In the genomic region with DNA sequence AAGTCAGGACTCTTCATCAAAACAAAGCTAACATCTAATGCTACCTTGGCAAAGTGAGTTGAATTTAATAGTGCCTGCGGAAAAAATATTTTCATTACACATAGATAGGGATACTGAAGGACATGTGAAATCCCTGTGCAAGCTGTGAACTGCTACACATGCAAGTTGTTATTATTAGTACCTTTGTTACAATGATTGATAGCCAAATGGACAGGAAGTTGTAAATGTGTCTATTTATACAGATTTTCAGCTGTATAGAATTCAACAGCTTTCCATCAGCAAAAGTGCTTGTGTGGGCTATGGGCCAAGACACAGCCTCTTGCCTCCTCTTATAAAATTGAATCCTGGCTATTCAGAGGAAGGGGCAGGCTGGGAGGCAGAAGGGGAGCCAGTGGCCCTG, we compare ENCODE assay signal across 16 cellular contexts. TPM values are rescaled to one million over a fixed set of nuclear protein-coding genes. Genes with fewer than 3 reads are reported as not detected.
DNase-seq lines count a peak whose midpoint lies in the region; ATAC-seq and TF ChIP-seq lines count a peak whose summit lies in the region.
"Had no signal": no experiment of that assay in that cellular context is flagged by ENCODE, and none has a peak within 500 bp of the region (broad histone marks: within the 10 kb centered on the region; RNA-seq: fewer than 3 reads in every experiment).

No MANE protein-coding gene starts in this region.

- peak overlapping the region; percentile 9 for H2BK120ac ChIP-seq in trophoblast cell (ENCODE audit: insufficient read depth, low read length, poor library complexity)

- peak overlapping the region; percentile 56 for H4K91ac ChIP-seq in trophoblast cell (ENCODE audit: low read depth, low read length)

- no peaks in the 10 kb centered on the region for H3K27me3 Mint-ChIP-seq in endodermal cell (ENCODE audit: insufficient read depth)

- H3K4me1 Mint-ChIP-seq in endodermal cell, result peaks cover 44% of the 10 kb centered on the region

- peaks cover 70% of the 10 kb centered on the region for H3K36me3 Mint-ChIP-seq in endodermal cell (ENCODE audit: low read depth)
- H3K36me3 Mint-ChIP-seq: CD8-positive, alpha-beta T cell had no signal

- H3K4ac ChIP-seq in trophoblast cell (ENCODE audit: low read depth, low read length), result no peak overlapping the region

- no peak overlapping the region for H3K23ac ChIP-seq in trophoblast cell (ENCODE audit: low read length)

- no peaks in the 10 kb centered on the region for H3K27me3 ChIP-seq in endodermal cell (ENCODE audit: control insufficient read depth, insufficient read depth, low read length, poor library complexity, severe bottlenecking)
- no peaks in the 10 kb centered on the region for H3K27me3 ChIP-seq in trophoblast cell (ENCODE audit: insufficient read depth, low read length)
- no peaks in the 10 kb centered on the region for H3K27me3 ChIP-seq in suprapubic skin
- H3K27me3 ChIP-seq: body of pancreas had no signal

- peaks cover 24% of the 10 kb centered on the region for H3K79me2 ChIP-seq in trophoblast cell (ENCODE audit: control insufficient read depth, insufficient read depth, low read length, poor library complexity)

- H2BK5ac ChIP-seq in trophoblast cell (ENCODE audit: low read depth, low read length, poor library complexity), result no peak overlapping the region

- 86 to 100% methylated on average over 1 of the region's 1 CpG for whole genome bisulfite sequencing in endodermal cell (ENCODE audit: insufficient coverage in 1 of 2, insufficient read length in 1 of 2), 2 experiments
- no CpG with 5 or more reads among the region's 1 CpG for WGBS in trophoblast cell (ENCODE audit: extremely low coverage, insufficient coverage, insufficient read length)
- WGBS in suprapubic skin, result 100% methylated on average over 1 of the region's 1 CpG

- H3K9me3 ChIP-seq in endodermal cell (ENCODE audit: control insufficient read depth, low read length), result no peaks in the 10 kb centered on the region
- no peaks in the 10 kb centered on the region for H3K9me3 ChIP-seq in trophoblast cell (ENCODE audit: insufficient read depth, low read depth, low read length)
- no peaks in the 10 kb centered on the region for H3K9me3 ChIP-seq in suprapubic skin
- H3K9me3 ChIP-seq: body of pancreas, lower lobe of right lung had no signal

- H3K4me2 ChIP-seq in trophoblast cell (ENCODE audit: low read length), result no peak overlapping the region

- H3K36me3 ChIP-seq in endodermal cell (ENCODE audit: control insufficient read depth, insufficient read depth, low read length) (peaks cover 79% of the 10 kb centered on the region), trophoblast cell (ENCODE audit: control insufficient read depth in 1 of 2, insufficient read depth in 2 of 2, low read length in 2 of 2) (peaks cover 30 to 36% of the 10 kb centered on the region in 2 experiments), suprapubic skin (peaks cover 5% of the 10 kb centered on the region)

- H3K18ac ChIP-seq in trophoblast cell (ENCODE audit: low read length), result peak overlapping the region; percentile 43

- TF ChIP-seq CTCF in endodermal cell (conservative IDR thresholded peaks at IDR 0.05) (no peak), suprapubic skin (IDR thresholded peaks at IDR 0.05) (no peak)

- H3K14ac ChIP-seq in trophoblast cell (ENCODE audit: low read length), result peak overlapping the region; percentile 16

- no peak overlapping the region for H4K12ac ChIP-seq in trophoblast cell (ENCODE audit: low read depth, low read length)

- H3K79me1 ChIP-seq in trophoblast cell (ENCODE audit: low read length), result peaks cover 71% of the 10 kb centered on the region

- no peak overlapping the region for H3K4me3 Mint-ChIP-seq in endodermal cell
- H3K4me3 Mint-ChIP-seq: activated T-cell treated with anti-CD3 and anti-CD28 coated beads, Interleukin-2, amount 50 U/mL, for 24 hours; CD8-positive, alpha-beta T cell had no signal

- H2AK5ac ChIP-seq in trophoblast cell (ENCODE audit: low read length), result peak overlapping the region; percentile 8

- peaks cover 14% of the 10 kb centered on the region for H3K4me1 ChIP-seq in endodermal cell (ENCODE audit: control insufficient read depth, insufficient read depth, low read length)
- H3K4me1 ChIP-seq in trophoblast cell (ENCODE audit: control insufficient read depth in 1 of 2, insufficient read depth in 2 of 2, low read length in 2 of 2), result peaks cover 57 to 66% of the 10 kb centered on the region in 2 experiments
- peaks cover 53% of the 10 kb centered on the region for H3K4me1 ChIP-seq in suprapubic skin

- H3K27ac ChIP-seq in endodermal cell (ENCODE audit: low read depth, low read length), result no peak overlapping the region
- no peak overlapping the region for H3K27ac ChIP-seq in trophoblast cell (ENCODE audit: low read depth, low read length)
- no peak overlapping the region for H3K27ac ChIP-seq in suprapubic skin
- H3K27ac ChIP-seq: body of pancreas, lower lobe of right lung had no signal

- DNase-seq in DMS153 treated with DMSO at 0.1 percent for 48 hours (lab: John Stamatoyannopoulos, UW; ENCODE audit: unreplicated experiment) (peak; percentile 71), NCI-H2081 treated with DMSO at 0.1 percent for 48 hours (lab: John Stamatoyannopoulos, UW) (peak; percentile 34), endodermal cell (no peak), trophoblast cell (no peak), AML-193 (lab: John Stamatoyannopoulos, UW) (no peak), suprapubic skin (ENCODE audit: low spot score in 2 of 2) (no peak)
- DNase-seq: activated CD4-positive, alpha-beta T cell treated with anti-CD3 and anti-CD28 coated beads for 48 hours; activated gamma-delta T cell treated with Interleukin-2 at 50 U/mL for 16 hours; activated T-cell treated with anti-CD3 and anti-CD28 coated beads, Interleukin-2, amount 50 U/mL, for 24 hours; body of pancreas; CD8-positive, alpha-beta T cell; GDM1; lower lobe of right lung; NCI-H526; stimulated activated CD4-positive, alpha-beta T cell treated with anti-CD3 and anti-CD28 coated beads, Interleukin-1b, Interleukin-23, amount 100 ng/mL, for 48 hours had no signal

- no peak for TF ChIP-seq POLR2A in suprapubic skin (IDR thresholded peaks at IDR 0.05)

- H4K8ac ChIP-seq in trophoblast cell (ENCODE audit: low read depth, low read length), result no peak overlapping the region

- H3K9ac ChIP-seq in endodermal cell (ENCODE audit: extremely low read depth, low read length, poor library complexity, severe bottlenecking), result no peak overlapping the region
- no peak overlapping the region for H3K9ac ChIP-seq in trophoblast cell (ENCODE audit: low read length)

- no peaks in the 10 kb centered on the region for H3K9me3 Mint-ChIP-seq in endodermal cell
- H3K9me3 Mint-ChIP-seq: activated T-cell treated with anti-CD3 and anti-CD28 coated beads, Interleukin-2, amount 50 U/mL, for 24 hours; CD8-positive, alpha-beta T cell had no signal

- peak overlapping the region; percentile 62 for H3K27ac Mint-ChIP-seq in endodermal cell
- H3K27ac Mint-ChIP-seq: activated T-cell treated with anti-CD3 and anti-CD28 coated beads, Interleukin-2, amount 50 U/mL, for 24 hours; CD8-positive, alpha-beta T cell had no signal

- H2BK12ac ChIP-seq in trophoblast cell (ENCODE audit: low read length), result peak overlapping the region; percentile 71

- no peak for ATAC-seq in GM21576 (IDR thresholded peaks at IDR 0.05; ENCODE audit: unreplicated experiment)
- ATAC-seq: body of pancreas; CD8-positive, alpha-beta T cell; lower lobe of right lung had no signal

- no peak for TF ChIP-seq EP300 in suprapubic skin (IDR thresholded peaks at IDR 0.05)

- no peak overlapping the region for H2AFZ ChIP-seq in trophoblast cell (ENCODE audit: insufficient read depth, low read length, poor library complexity)

- H3K4me3 ChIP-seq in endodermal cell (ENCODE audit: low read length) (no peak overlapping the region), trophoblast cell (ENCODE audit: low read depth, low read length) (no peak overlapping the region), suprapubic skin (no peak overlapping the region)
- H3K4me3 ChIP-seq: body of pancreas, lower lobe of right lung had no signal

RNA-seq across cellular contexts. Expression of gene UMPS, which starts 47.8 kb away (rescaled TPM):
- total RNA-seq in endodermal cell, result 10 to 100 TPM; 53.9 to 60.8 TPM
- 30.3 TPM for polyA plus RNA-seq in endodermal cell (2013, experiment 1 of 2)
- 25.0 TPM for polyA plus RNA-seq in endodermal cell (2013, experiment 2 of 2)
- polyA plus RNA-seq in trophoblast cell (2013), result 23.2 and 23.9 TPM in 2 replicates
- 10 to 100 TPM; 20.6 to 30.1 (median 24.8) TPM for total RNA-seq in suprapubic skin

Comparison
In these comparisons a context has a peak if more than half of its experiments do, and no peak if none do; other contexts are left out.
1. DNase-seq: peak in DMS153 treated with DMSO at 0.1 percent for 48 hours (single experiment) and NCI-H2081 treated with DMSO at 0.1 percent for 48 hours (single experiment); none in endodermal cell (single experiment), trophoblast cell (0 of 2), AML-193 (0 of 2) and suprapubic skin (0 of 2).